ENCODE assay signal across 15 cellular contexts in the genomic region with DNA sequence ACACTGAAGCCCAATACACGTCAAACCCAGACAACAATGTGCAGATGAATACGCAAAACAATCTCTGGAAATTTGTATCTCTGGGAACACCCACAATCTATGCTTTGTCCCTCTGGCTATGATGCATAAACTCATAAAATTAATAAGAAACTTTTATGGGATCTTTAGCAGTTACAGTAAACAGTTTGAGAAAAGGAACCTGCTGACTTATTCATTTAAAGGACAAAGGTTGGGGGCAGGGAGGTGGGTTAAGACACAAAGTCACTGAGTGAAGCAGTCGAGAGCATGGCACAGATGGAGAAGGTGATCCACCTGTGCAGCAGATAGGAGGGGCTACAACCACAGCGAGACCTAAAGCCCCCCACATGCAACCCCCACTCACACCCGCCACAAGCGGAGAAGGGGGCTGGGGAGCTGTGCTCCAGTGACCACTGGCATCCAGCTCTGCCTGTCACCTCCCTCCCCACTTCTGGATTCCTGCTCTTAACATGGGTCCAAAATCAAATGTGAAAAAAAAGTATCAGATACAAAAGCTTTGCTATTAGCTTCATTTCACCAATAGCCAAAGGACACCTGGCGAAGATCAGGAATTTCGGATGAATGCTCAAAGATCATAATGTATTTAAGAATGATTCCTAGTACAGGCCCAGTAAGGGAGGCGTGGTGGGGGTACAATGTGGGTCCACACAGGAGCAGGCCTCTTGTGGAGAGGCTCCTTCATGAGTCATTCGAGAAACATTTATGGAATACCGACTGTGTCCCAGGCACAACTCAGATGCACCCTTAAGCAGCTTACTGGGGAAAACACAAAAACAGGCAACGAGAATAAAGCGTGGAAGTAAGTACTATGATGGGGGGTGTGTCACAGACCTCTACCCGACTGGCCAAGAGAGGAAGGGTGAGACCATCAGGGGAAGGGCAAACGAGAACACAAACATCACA. TPM values are rescaled to one million over a fixed set of nuclear protein-coding genes. Genes with fewer than 3 reads are reported as not detected.
DNase-seq lines count a peak whose midpoint lies in the region; ATAC-seq and TF ChIP-seq lines count a peak whose summit lies in the region.
"Had no signal": no experiment of that assay in that cellular context is flagged by ENCODE, and none has a peak within 500 bp of the region (broad histone marks: within the 10 kb centered on the region; RNA-seq: fewer than 3 reads in every experiment).

No MANE protein-coding gene starts in this region.

- H3K27me3 Mint-ChIP-seq in activated T-helper 1 cell treated with anti-CD3 and anti-CD28 coated beads, Interleukin-12 subunit alpha, Interleukin-12 subunit beta, Interleukin-2, Interleukin-4 antibody, amounts not matched to agents 30 ng/mL and 10 ng/mL and 1 ng/mL, durations not matched to agents 14 hours and 24 hours and 36 hours (ENCODE audit: insufficient read depth), result no peaks in the 10 kb centered on the region
- H3K27me3 Mint-ChIP-seq: activated CD4-positive, alpha-beta memory T cell treated with anti-CD3 and anti-CD28 coated beads for 36 hours; activated naive CD4-positive, alpha-beta T cell treated with anti-CD3 and anti-CD28 coated beads, Interleukin-2, amount 10 ng/mL, durations not matched to agents 7 days and 5 days; natural killer cell treated with Interleukin-12 subunit alpha and Interleukin-12 subunit beta and Interleukin-15 and Interleukin-18, amount 100 ng/mL, for 72 hours had no signal

- intact Hi-C loops in Panc1 (cut with micrococcal nuclease; ENCODE audit: unreplicated experiment), result no loop called here
- intact Hi-C loops in prostate gland (cut with DNase I), result no loop called here
- intact Hi-C loops in activated T-helper 1 cell treated with anti-CD3 and anti-CD28 coated beads, Interleukin-12 subunit alpha, Interleukin-12 subunit beta, Interleukin-2, Interleukin-4 antibody, amounts not matched to agents 30 ng/mL and 10 ng/mL and 1 ng/mL, durations not matched to agents 14 hours and 24 hours and 36 hours (cut with micrococcal nuclease), result no loop called here

- H3K36me3 ChIP-seq in Panc1 (ENCODE audit: control insufficient read depth, insufficient read depth, low read length) (no peaks in the 10 kb centered on the region), prostate gland (no peaks in the 10 kb centered on the region)

- peak; percentile 12 for DNase-seq in H4 (ENCODE audit: low spot score)
- DNase-seq in Panc1 (ENCODE audit: low read depth, low spot score), result no peak
- peak; percentile 39 for DNase-seq in fibroblast of pulmonary artery (ENCODE audit: low read depth)
- DNase-seq in prostate gland (ENCODE audit: low spot score), result no peak
- DNase-seq in stimulated activated naive CD8-positive, alpha-beta T cell treated with anti-CD3 and anti-CD28 coated beads, Interleukin-15, Interleukin-2, amounts not matched to agents 100 U/mL and 50 U/mL, for 24 hours, result no peak
- DNase-seq in activated T-helper 1 cell treated with anti-CD3 and anti-CD28 coated beads, Interleukin-12 subunit alpha, Interleukin-12 subunit beta, Interleukin-2, Interleukin-4 antibody, amounts not matched to agents 30 ng/mL and 10 ng/mL and 1 ng/mL, durations not matched to agents 14 hours and 24 hours and 36 hours (ENCODE audit: low spot score), result no peak
- no peak for DNase-seq in cerebellum (ENCODE audit: low spot score)
- DNase-seq: activated CD4-positive, alpha-beta memory T cell treated with anti-CD3 and anti-CD28 coated beads for 36 hours; activated naive CD4-positive, alpha-beta T cell treated with anti-CD3 and anti-CD28 coated beads, Interleukin-2, amount 10 ng/mL, durations not matched to agents 7 days and 5 days; COR-L47; NCI-H187 had no signal

- no peak overlapping the region for H3K27ac ChIP-seq in Panc1 (ENCODE audit: low read length)
- peak overlapping the region; percentile 49 to 76 for H3K27ac ChIP-seq in prostate gland

- TF ChIP-seq CTCF in Panc1 (IDR thresholded peaks at IDR 0.05) (no peak), fibroblast of pulmonary artery (IDR thresholded peaks at IDR 0.05; ENCODE audit: low read length, missing control alignments) (no peak), prostate gland (IDR thresholded peaks at IDR 0.05) (no peak)

- no peaks in the 10 kb centered on the region for H3K9me3 Mint-ChIP-seq in activated T-helper 1 cell treated with anti-CD3 and anti-CD28 coated beads, Interleukin-12 subunit alpha, Interleukin-12 subunit beta, Interleukin-2, Interleukin-4 antibody, amounts not matched to agents 30 ng/mL and 10 ng/mL and 1 ng/mL, durations not matched to agents 14 hours and 24 hours and 36 hours
- H3K9me3 Mint-ChIP-seq: activated naive CD4-positive, alpha-beta T cell treated with anti-CD3 and anti-CD28 coated beads, Interleukin-2, amount 10 ng/mL, durations not matched to agents 7 days and 5 days; natural killer cell treated with Interleukin-12 subunit alpha and Interleukin-12 subunit beta and Interleukin-15 and Interleukin-18, amount 100 ng/mL, for 72 hours; T-helper 1 cell treated with Interleukin-12 subunit alpha and Interleukin-12 subunit beta and Interleukin-4 antibody, amounts not matched to agents 30 μg/mL and 1 μg/mL, for 36 hours had no signal

- H3K27ac Mint-ChIP-seq in activated T-helper 1 cell treated with anti-CD3 and anti-CD28 coated beads, Interleukin-12 subunit alpha, Interleukin-12 subunit beta, Interleukin-2, Interleukin-4 antibody, amounts not matched to agents 30 ng/mL and 10 ng/mL and 1 ng/mL, durations not matched to agents 14 hours and 24 hours and 36 hours, result no peak overlapping the region
- H3K27ac Mint-ChIP-seq: activated naive CD4-positive, alpha-beta T cell treated with anti-CD3 and anti-CD28 coated beads, Interleukin-2, amount 10 ng/mL, durations not matched to agents 7 days and 5 days; natural killer cell treated with Interleukin-12 subunit alpha and Interleukin-12 subunit beta and Interleukin-15 and Interleukin-18, amount 100 ng/mL, for 72 hours; T-helper 1 cell treated with Interleukin-12 subunit alpha and Interleukin-12 subunit beta and Interleukin-4 antibody, amounts not matched to agents 30 μg/mL and 1 μg/mL, for 36 hours had no signal

- TF ChIP-seq POLR2A in prostate gland (IDR thresholded peaks at IDR 0.05), result no peak

- in situ Hi-C loops in Panc1 (cut with HindIII; ENCODE audit: low pct_unique_long_range_greater_than_20kb, low sequenced_read_pairs), result no loop called here

- CTCF ChIA-PET in Panc1 (lab: Charles Lee), result no interaction called here

- peaks cover 11% of the 10 kb centered on the region for H3K36me3 Mint-ChIP-seq in activated T-helper 1 cell treated with anti-CD3 and anti-CD28 coated beads, Interleukin-12 subunit alpha, Interleukin-12 subunit beta, Interleukin-2, Interleukin-4 antibody, amounts not matched to agents 30 ng/mL and 10 ng/mL and 1 ng/mL, durations not matched to agents 14 hours and 24 hours and 36 hours (ENCODE audit: low read depth)
- H3K36me3 Mint-ChIP-seq: natural killer cell treated with Interleukin-12 subunit alpha and Interleukin-12 subunit beta and Interleukin-15 and Interleukin-18, amount 100 ng/mL, for 72 hours had no signal

- ATAC-seq in Panc1 (peak; percentile 79; the same call in 1 of the 2 replicates), GM18502 (IDR thresholded peaks at IDR 0.05; ENCODE audit: poor library complexity, unreplicated experiment) (no peak)
- ATAC-seq in stimulated activated naive CD8-positive, alpha-beta T cell treated with anti-CD3 and anti-CD28 coated beads, Interleukin-15, Interleukin-2, amounts not matched to agents 100 U/mL and 50 U/mL, for 24 hours, result no peak
- ATAC-seq: GM12878; natural killer cell treated with Interleukin-12 subunit alpha and Interleukin-12 subunit beta and Interleukin-15 and Interleukin-18, amount 100 ng/mL, for 72 hours had no signal

- no TSS peak for BruUV-seq in Panc1 (replicated peaks; lab: Mats Ljungman, UMichigan)

- no peaks in the 10 kb centered on the region for H3K27me3 ChIP-seq in Panc1 (ENCODE audit: control insufficient read depth, insufficient read depth, low read length)
- no peaks in the 10 kb centered on the region for H3K27me3 ChIP-seq in prostate gland (replicated peaks; ENCODE audit: insufficient read depth)

- H3K9me3 ChIP-seq in Panc1 (ENCODE audit: control insufficient read depth, insufficient read depth, low read depth, low read length), result no peaks in the 10 kb centered on the region
- H3K9me3 ChIP-seq in prostate gland, result no peaks in the 10 kb centered on the region

- H3K4me3 Mint-ChIP-seq in activated T-helper 1 cell treated with anti-CD3 and anti-CD28 coated beads, Interleukin-12 subunit alpha, Interleukin-12 subunit beta, Interleukin-2, Interleukin-4 antibody, amounts not matched to agents 30 ng/mL and 10 ng/mL and 1 ng/mL, durations not matched to agents 14 hours and 24 hours and 36 hours, result no peak overlapping the region
- H3K4me3 Mint-ChIP-seq: activated CD4-positive, alpha-beta memory T cell treated with anti-CD3 and anti-CD28 coated beads for 36 hours; activated naive CD4-positive, alpha-beta T cell treated with anti-CD3 and anti-CD28 coated beads, Interleukin-2, amount 10 ng/mL, durations not matched to agents 7 days and 5 days; natural killer cell treated with Interleukin-12 subunit alpha and Interleukin-12 subunit beta and Interleukin-15 and Interleukin-18, amount 100 ng/mL, for 72 hours; T-helper 1 cell treated with Interleukin-12 subunit alpha and Interleukin-12 subunit beta and Interleukin-4 antibody, amounts not matched to agents 30 μg/mL and 1 μg/mL, for 36 hours had no signal

- H3K4me3 ChIP-seq in Panc1 (ENCODE audit: low read depth in 2 of 2, low read length in 2 of 2) (no peak overlapping the region), fibroblast of pulmonary artery (replicated peaks; ENCODE audit: low read depth, low read length) (no peak overlapping the region), prostate gland (no peak overlapping the region)
- H3K4me3 ChIP-seq: GM12878 had no signal

- H3K4me1 ChIP-seq in Panc1 (ENCODE audit: control insufficient read depth, insufficient read depth, low read length), result peaks cover 9% of the 10 kb centered on the region; the same call in 1 of the 2 replicates
- peaks cover 9% of the 10 kb centered on the region for H3K4me1 ChIP-seq in prostate gland (replicated peaks)

- POLR2A ChIA-PET in Panc1 (lab: Charles Lee), result no interaction called here

- H3K4me1 Mint-ChIP-seq in activated T-helper 1 cell treated with anti-CD3 and anti-CD28 coated beads, Interleukin-12 subunit alpha, Interleukin-12 subunit beta, Interleukin-2, Interleukin-4 antibody, amounts not matched to agents 30 ng/mL and 10 ng/mL and 1 ng/mL, durations not matched to agents 14 hours and 24 hours and 36 hours (ENCODE audit: low read depth), result no peaks in the 10 kb centered on the region
- H3K4me1 Mint-ChIP-seq: activated naive CD4-positive, alpha-beta T cell treated with anti-CD3 and anti-CD28 coated beads, Interleukin-2, amount 10 ng/mL, durations not matched to agents 7 days and 5 days had no signal

- 64% methylated on average over 15 of the region's 15 CpGs for WGBS in prostate gland

RNA-seq across cellular contexts. Expression of gene SMCO4, which starts 44.8 kb away (rescaled TPM):
- 22.9 and 75.8 TPM in 2 replicates for total RNA-seq in H4 (2014; rRNA removed; shearing (Covaris generic))
- total RNA-seq in Panc1 (2021; ENCODE audit: unreplicated experiment), result 14.1 TPM
- 16.5 TPM for polyA plus RNA-seq in Panc1 (2012; ENCODE audit: insufficient read length)
- 100 to 1,000 TPM in 1 of 2 donors, 10 to 100 TPM in 1; 63.8 to 140 TPM for total RNA-seq in prostate gland
- 33.4 and 34.8 TPM in 2 replicates for total RNA-seq in activated T-helper 1 cell treated with anti-CD3 and anti-CD28 coated beads, Interleukin-12 subunit alpha, Interleukin-12 subunit beta, Interleukin-2, Interleukin-4 antibody, amounts not matched to agents 30 ng/mL and 10 ng/mL and 1 ng/mL, durations not matched to agents 14 hours and 24 hours and 36 hours
- total RNA-seq in cerebellum, result 11.3 TPM

Comparison
In these comparisons a context has a peak if more than half of its experiments do, and no peak if none do; other contexts are left out.
1. DNase-seq: peak in H4 (single experiment) and fibroblast of pulmonary artery (single experiment); none in Panc1 (single experiment), prostate gland (single experiment), stimulated activated naive CD8-positive, alpha-beta T cell treated with anti-CD3 and anti-CD28 coated beads, Interleukin-15, Interleukin-2, amounts not matched to agents 100 U/mL and 50 U/mL, for 24 hours (single experiment), activated T-helper 1 cell treated with anti-CD3 and anti-CD28 coated beads, Interleukin-12 subunit alpha, Interleukin-12 subunit beta, Interleukin-2, Interleukin-4 antibody, amounts not matched to agents 30 ng/mL and 10 ng/mL and 1 ng/mL, durations not matched to agents 14 hours and 24 hours and 36 hours (single experiment) and cerebellum (single experiment).